16 cellular contexts compared by ENCODE assay signal in the genomic region with DNA sequence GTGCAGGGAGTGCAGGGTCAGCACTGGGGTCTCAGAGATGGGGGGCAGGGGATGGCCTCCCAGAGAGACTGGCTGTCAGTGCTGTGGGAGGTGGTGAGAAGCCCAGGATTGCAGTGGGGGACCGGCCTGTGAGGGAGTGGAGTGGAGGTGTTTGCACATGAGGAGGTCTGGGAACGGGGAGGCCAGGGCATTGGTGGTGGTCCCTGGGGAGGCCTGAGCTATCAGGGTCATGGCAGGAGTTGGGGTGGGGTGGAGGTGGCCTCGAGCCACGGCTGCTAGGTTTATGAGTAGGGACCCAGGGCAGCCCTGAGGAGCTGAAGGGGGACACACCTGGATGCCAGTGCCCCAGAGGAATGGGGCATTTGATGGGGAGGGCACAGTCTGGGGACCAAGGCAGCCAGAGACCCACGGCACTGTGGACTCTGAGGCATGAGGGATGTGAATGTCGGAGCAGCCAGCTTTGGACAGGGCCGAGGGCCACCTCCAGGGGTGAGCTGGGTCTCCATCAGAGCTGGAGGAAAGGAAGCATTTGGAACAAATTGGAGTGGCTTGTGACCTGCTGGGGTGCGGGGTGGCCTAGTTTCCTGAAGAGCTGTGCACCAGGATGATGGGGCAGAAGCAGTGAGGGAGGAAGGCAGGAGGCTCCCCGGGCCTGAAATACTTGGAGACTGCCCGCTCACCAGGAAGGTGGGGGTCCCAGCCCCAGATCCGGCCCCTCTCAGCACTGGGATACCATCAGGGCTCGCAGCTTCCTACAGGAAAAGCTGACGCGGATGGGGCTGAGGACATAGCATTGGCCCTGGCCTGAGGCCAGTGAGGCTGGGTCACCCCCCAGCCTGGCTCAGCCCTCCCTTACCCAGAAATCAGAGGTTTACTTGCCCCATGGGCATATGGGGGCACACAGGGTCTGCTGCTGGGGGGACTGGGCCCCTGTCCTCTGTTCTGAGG.
DNase-seq lines count a peak whose midpoint lies in the region; ATAC-seq and TF ChIP-seq lines count a peak whose summit lies in the region.
"Had no signal": no experiment of that assay in that cellular context is flagged by ENCODE, and none has a peak within 500 bp of the region (broad histone marks: within the 10 kb centered on the region; RNA-seq: fewer than 3 reads in every experiment).

No MANE protein-coding gene starts in this region.

- H3K4me1 ChIP-seq in muscle layer of duodenum (ENCODE audit: control insufficient read depth in 1 of 2, insufficient read depth in 2 of 2, low read length in 2 of 2): peaks cover 12 to 42% of the 10 kb centered on the region in 2 donors
- H3K4me1 ChIP-seq in tibial artery: peaks cover 6 to 36% (median 28%) of the 10 kb centered on the region in 4 donors

- H3K27ac Mint-ChIP-seq in activated naive CD4-positive, alpha-beta T cell treated with anti-CD3 and anti-CD28 coated beads, Interleukin-2, amount 50 U/mL, for 24 hours: peak overlapping the region; percentile 2
- peak overlapping the region; percentile 70 for H3K27ac Mint-ChIP-seq in dendritic cell treated with granulocyte-macrophage colony-stimulating factor and Interleukin-4, amounts not matched to agents 40 ng/mL and 50 ng/mL, for 4 days

- H3K9me3 ChIP-seq in muscle layer of duodenum (ENCODE audit: control insufficient read depth in 1 of 2, low read length in 2 of 2): no peaks in the 10 kb centered on the region
- no peaks in the 10 kb centered on the region for H3K9me3 ChIP-seq in tibial artery
- H3K9me3 ChIP-seq: A549, ovary had no signal

- peaks cover 7% of the 10 kb centered on the region for H3K4me1 Mint-ChIP-seq in activated naive CD4-positive, alpha-beta T cell treated with anti-CD3 and anti-CD28 coated beads, Interleukin-2, amount 50 U/mL, for 24 hours
- peaks cover 17% of the 10 kb centered on the region for H3K4me1 Mint-ChIP-seq in dendritic cell treated with granulocyte-macrophage colony-stimulating factor and Interleukin-4, amounts not matched to agents 40 ng/mL and 50 ng/mL, for 4 days (ENCODE audit: low read depth)

- H3K27ac ChIP-seq in muscle layer of duodenum (ENCODE audit: low read length): peak overlapping the region; percentile 84
- H3K27ac ChIP-seq in tibial artery: peak overlapping the region; percentile 71 to 80
- H3K27ac ChIP-seq: ovary had no signal

- H3K27me3 ChIP-seq in muscle layer of duodenum (ENCODE audit: low read depth, low read length) (no peaks in the 10 kb centered on the region), tibial artery (no peaks in the 10 kb centered on the region)
- H3K27me3 ChIP-seq: ovary had no signal

- H3K36me3 ChIP-seq in muscle layer of duodenum (ENCODE audit: control insufficient read depth in 1 of 2, insufficient read depth in 2 of 2, low read length in 2 of 2): no peaks in the 10 kb centered on the region
- H3K36me3 ChIP-seq in tibial artery: no peaks in the 10 kb centered on the region
- H3K36me3 ChIP-seq: ovary had no signal

- no peak for ATAC-seq in GM18868 (IDR thresholded peaks at IDR 0.05; ENCODE audit: unreplicated experiment)

- peak overlapping the region in 1 of 2 donors; percentile 7 for H3K4me3 ChIP-seq in muscle layer of duodenum (ENCODE audit: low read depth in 1 of 2, low read length in 2 of 2)
- H3K4me3 ChIP-seq in tibial artery: no peak overlapping the region
- H3K4me3 ChIP-seq: A549, ovary had no signal

- DNase-seq in activated naive CD4-positive, alpha-beta T cell treated with anti-CD3 and anti-CD28 coated beads, Interleukin-2, amount 50 U/mL, for 16 hours: no peak
- DNase-seq in tibial artery: peak in 1 of 2 donors; percentile 65
- DNase-seq in NCI-H1105 (lab: John Stamatoyannopoulos, UW): no peak
- DNase-seq in NCI-H526 treated with DMSO at 0.1 percent for 48 hours (lab: John Stamatoyannopoulos, UW): no peak
- DNase-seq: activated CD4-positive, CD25-positive, alpha-beta regulatory T cell; activated gamma-delta T cell treated with Interleukin-2 at 50 U/mL for 16 hours; mammary epithelial cell; NCI-H510A; OCI-M1; SW 1271 had no signal

- TF ChIP-seq CTCF in tibial artery (IDR thresholded peaks at IDR 0.05): no peak

- H3K4me3 Mint-ChIP-seq in activated naive CD4-positive, alpha-beta T cell treated with anti-CD3 and anti-CD28 coated beads, Interleukin-2, amount 50 U/mL, for 24 hours: no peak overlapping the region
- no peak overlapping the region for H3K4me3 Mint-ChIP-seq in dendritic cell treated with granulocyte-macrophage colony-stimulating factor and Interleukin-4, amounts not matched to agents 40 ng/mL and 50 ng/mL, for 4 days

- no peaks in the 10 kb centered on the region for H3K36me3 Mint-ChIP-seq in activated naive CD4-positive, alpha-beta T cell treated with anti-CD3 and anti-CD28 coated beads, Interleukin-2, amount 50 U/mL, for 24 hours
- H3K36me3 Mint-ChIP-seq in dendritic cell treated with granulocyte-macrophage colony-stimulating factor and Interleukin-4, amounts not matched to agents 40 ng/mL and 50 ng/mL, for 4 days (ENCODE audit: low read depth): no peaks in the 10 kb centered on the region

- intact Hi-C loops in dendritic cell treated with granulocyte-macrophage colony-stimulating factor and Interleukin-4, amounts not matched to agents 40 ng/mL and 50 ng/mL, for 4 days (cut with micrococcal nuclease): loop anchor here (5.0 kb wide), 1 partner anchor 35 kb away; no protein-coding TSS in a partner anchor
- intact Hi-C loops in tibial artery (cut with DNase I; ENCODE audit: low total_unique reads): no loop called here

- H3K27me3 Mint-ChIP-seq in activated naive CD4-positive, alpha-beta T cell treated with anti-CD3 and anti-CD28 coated beads, Interleukin-2, amount 50 U/mL, for 24 hours: peaks cover 5% of the 10 kb centered on the region
- H3K27me3 Mint-ChIP-seq in dendritic cell treated with granulocyte-macrophage colony-stimulating factor and Interleukin-4, amounts not matched to agents 40 ng/mL and 50 ng/mL, for 4 days: peaks cover 23% of the 10 kb centered on the region

- H3K9me3 Mint-ChIP-seq in activated naive CD4-positive, alpha-beta T cell treated with anti-CD3 and anti-CD28 coated beads, Interleukin-2, amount 50 U/mL, for 24 hours: no peaks in the 10 kb centered on the region
- no peaks in the 10 kb centered on the region for H3K9me3 Mint-ChIP-seq in dendritic cell treated with granulocyte-macrophage colony-stimulating factor and Interleukin-4, amounts not matched to agents 40 ng/mL and 50 ng/mL, for 4 days
